In the genomic region with DNA sequence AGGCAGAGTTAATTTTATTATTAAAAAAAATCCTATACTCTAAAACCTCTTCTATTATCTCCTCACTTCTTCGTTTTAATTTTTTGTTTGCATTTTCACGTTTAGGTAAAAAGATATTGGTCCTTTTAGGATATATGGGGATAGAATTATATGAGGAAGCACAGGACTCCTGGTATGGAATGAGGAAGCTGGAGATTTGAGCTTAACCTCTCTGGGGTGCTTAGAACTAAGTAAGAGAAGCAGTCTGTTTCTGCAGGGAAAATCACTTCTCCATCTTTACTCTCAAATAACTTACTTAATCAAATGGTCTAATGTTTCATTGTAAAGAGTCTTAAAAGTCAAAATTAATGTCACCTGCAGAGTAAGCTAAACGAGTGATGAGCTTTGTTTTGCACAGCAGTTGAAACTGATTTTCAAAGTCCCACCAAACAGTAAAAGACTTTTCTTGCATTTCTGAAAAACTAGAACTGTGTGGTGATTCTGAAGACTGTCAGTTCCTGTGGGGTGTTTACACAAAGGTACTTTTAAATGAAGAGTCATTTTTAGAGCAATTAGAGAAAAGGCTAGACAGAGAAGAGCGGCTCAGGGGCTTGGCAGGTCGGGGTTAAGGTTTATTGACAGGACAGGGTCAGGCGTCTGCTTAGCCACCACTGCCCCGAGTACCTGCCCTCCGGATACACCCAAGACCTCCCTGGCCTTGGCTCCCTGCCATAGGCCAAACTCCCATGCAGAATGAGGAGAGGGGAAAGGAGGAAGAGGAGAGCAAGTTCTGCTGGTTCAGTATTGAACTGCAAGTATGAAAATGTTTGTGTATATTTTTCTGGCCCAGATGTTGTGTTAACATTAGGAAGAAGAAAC, we compare ENCODE assay signal across 1 cellular context.
TF ChIP-seq lines count a peak whose summit lies in the region.

No MANE protein-coding gene starts in this region.

TF ChIP-seq in HepG2, 621 proteins besides CTCF, POLR2A, EP300 and RAD21 (continued from another document and continues in another):
- TF ChIP-seq SOX13 (IDR thresholded peaks at IDR 0.05) (no peak), SOX13 (CRISPR knock-in tag; conservative IDR thresholded peaks at IDR 0.05 in 1 of 2, IDR thresholded peaks at IDR 0.05 in 1 of 2) (0 out of 4 replicates have a peak, but pooled peaks of 1 of the 2 experiments have one; percentile 32), KAT8 (CRISPR knock-in tag; IDR thresholded peaks at IDR 0.05) (peak; percentile 50; the same call in 1 of the 2 replicates), ERF (CRISPR knock-in tag; IDR thresholded peaks at IDR 0.05) (no peak), RCOR2 (CRISPR knock-in tag; IDR thresholded peaks at IDR 0.05) (peak; percentile 31; the same call in 1 of the 2 replicates), CBX1 (IDR thresholded peaks at IDR 0.05; ENCODE audit: low read depth) (no peak), ZNF33B (CRISPR knock-in tag; IDR thresholded peaks at IDR 0.05) (no peak), HNF4A (CRISPR knock-in tag; IDR thresholded peaks at IDR 0.05) (peak; percentile 77), ZNF782 (CRISPR knock-in tag; IDR thresholded peaks at IDR 0.05; ENCODE audit: borderline replicate concordance) (peak; percentile 33; the same call in 1 of the 2 replicates), MAFK (conservative IDR thresholded peaks at IDR 0.05 in 1 of 2, IDR thresholded peaks at IDR 0.05 in 1 of 2; ENCODE audit: low read length in 2 of 2) (no peak), BORCS8-MEF2B (CRISPR knock-in tag; IDR thresholded peaks at IDR 0.05) (0 out of 2 replicates have a peak, but pooled peaks have one; percentile 27), PHF5A (CRISPR knock-in tag; IDR thresholded peaks at IDR 0.05; ENCODE audit: low read depth, unreplicated experiment) (no peak), MIXL1 (CRISPR knock-in tag; IDR thresholded peaks at IDR 0.05) (peak; percentile 50; the same call in 1 of the 2 replicates), NR2F6 (IDR thresholded peaks at IDR 0.05) (peak; percentile 81), NR2F6 (CRISPR knock-in tag; IDR thresholded peaks at IDR 0.05) (peak; percentile 93), HMGXB4 (CRISPR knock-in tag; IDR thresholded peaks at IDR 0.05; ENCODE audit: borderline replicate concordance in 1 of 2, low read depth in 1 of 2) (0 out of 4 replicates have a peak, but pooled peaks of 1 of the 2 experiments have one; percentile 31), STAT5B (CRISPR knock-in tag; IDR thresholded peaks at IDR 0.05) (no peak), ELF3 (CRISPR knock-in tag; IDR thresholded peaks at IDR 0.05) (peak; percentile 53; the same call in 1 of the 2 replicates), PRMT3 (CRISPR knock-in tag; IDR thresholded peaks at IDR 0.05; ENCODE audit: borderline replicate concordance, low read depth) (no peak), SOX5 (CRISPR knock-in tag; IDR thresholded peaks at IDR 0.05; ENCODE audit: borderline replicate concordance) (peak; percentile 50; the same call in 1 of the 2 replicates), REPIN1 (CRISPR knock-in tag; IDR thresholded peaks at IDR 0.05; ENCODE audit: borderline replicate concordance, low read depth) (no peak; the same call in 1 of the 2 replicates), SAP130 (CRISPR knock-in tag; IDR thresholded peaks at IDR 0.05; ENCODE audit: low read depth) (peak; percentile 65), ZMYM4 (CRISPR knock-in tag; IDR thresholded peaks at IDR 0.05) (peak; percentile 67), ZNF792 (CRISPR knock-in tag; IDR thresholded peaks at IDR 0.05) (0 out of 2 replicates have a peak, but pooled peaks have one; percentile 59), ZSCAN29 (CRISPR knock-in tag; conservative IDR thresholded peaks at IDR 0.05) (0 out of 2 replicates have a peak, but pooled peaks have one; percentile 51), KLF13 (CRISPR knock-in tag; IDR thresholded peaks at IDR 0.05) (no peak), ZNF260 (CRISPR knock-in tag; IDR thresholded peaks at IDR 0.05; ENCODE audit: borderline replicate concordance, low read depth) (no peak), NFYC (CRISPR knock-in tag; IDR thresholded peaks at IDR 0.05) (no peak), NCOA1 (CRISPR knock-in tag; IDR thresholded peaks at IDR 0.05) (no peak), CCDC6 (CRISPR knock-in tag; IDR thresholded peaks at IDR 0.05) (no peak), TCF7 (IDR thresholded peaks at IDR 0.05; ENCODE audit: low read depth) (no peak), ZNF558 (CRISPR knock-in tag; IDR thresholded peaks at IDR 0.05; ENCODE audit: borderline replicate concordance) (no peak), TOPORS (CRISPR knock-in tag; IDR thresholded peaks at IDR 0.05) (no peak), CCAR2 (optimal IDR thresholded peaks at IDR 0.05; ENCODE audit: low read depth, low read length) (no peak), SIN3B (IDR thresholded peaks at IDR 0.05; ENCODE audit: low read length) (no peak), NCOR1 (IDR thresholded peaks at IDR 0.05; ENCODE audit: borderline replicate concordance, low read length) (peak; percentile 41; the same call in 1 of the 2 replicates), ZSCAN30 (CRISPR knock-in tag; IDR thresholded peaks at IDR 0.05) (no peak), EHMT2 (IDR thresholded peaks at IDR 0.05; ENCODE audit: borderline replicate concordance, low read depth, low read length) (no peak), ZFAT (CRISPR knock-in tag; conservative IDR thresholded peaks at IDR 0.05) (no peak), ZNF572 (CRISPR knock-in tag; IDR thresholded peaks at IDR 0.05) (no peak), ZNF652 (CRISPR knock-in tag; IDR thresholded peaks at IDR 0.05; ENCODE audit: borderline replicate concordance, low read depth) (peak; percentile 72; the same call in 1 of the 2 replicates), FOXP1 (IDR thresholded peaks at IDR 0.05) (no peak), FOXP1 (CRISPR knock-in tag; IDR thresholded peaks at IDR 0.05) (0 out of 2 replicates have a peak, but pooled peaks have one; percentile 40), NKX3-1 (CRISPR knock-in tag; IDR thresholded peaks at IDR 0.05) (no peak), ZNF335 (CRISPR knock-in tag; IDR thresholded peaks at IDR 0.05) (peak; percentile 97), ZMYM3 (CRISPR knock-in tag; IDR thresholded peaks at IDR 0.05) (no peak), ZNF75D (CRISPR knock-in tag; IDR thresholded peaks at IDR 0.05; ENCODE audit: borderline replicate concordance) (no peak), ZNF660 (CRISPR knock-in tag; IDR thresholded peaks at IDR 0.05; ENCODE audit: borderline replicate concordance, low read depth) (no peak), SP5 (CRISPR knock-in tag; IDR thresholded peaks at IDR 0.05; ENCODE audit: borderline replicate concordance, low read depth) (0 out of 2 replicates have a peak, but pooled peaks have one; percentile 46), NR2F1 (CRISPR knock-in tag; IDR thresholded peaks at IDR 0.05) (peak in 1 of 2 experiments; percentile 75; a peak in 1 of 4 replicates), ZSCAN9 (CRISPR knock-in tag; IDR thresholded peaks at IDR 0.05; ENCODE audit: borderline replicate concordance) (0 out of 2 replicates have a peak, but pooled peaks have one; percentile 40), MTA1 (CRISPR knock-in tag; IDR thresholded peaks at IDR 0.05; ENCODE audit: borderline replicate concordance) (peak; percentile 45; the same call in 1 of the 2 replicates), ZNF282 (IDR thresholded peaks at IDR 0.05; ENCODE audit: partially characterized antibody) (no peak), NFRKB (IDR thresholded peaks at IDR 0.05) (no peak), GATAD2A (CRISPR knock-in tag; IDR thresholded peaks at IDR 0.05) (peak; percentile 83), SALL1 (CRISPR knock-in tag; IDR thresholded peaks at IDR 0.05) (peak; percentile 84), ZBTB7B (CRISPR knock-in tag; IDR thresholded peaks at IDR 0.05) (peak; percentile 84), ZNF790 (CRISPR knock-in tag; IDR thresholded peaks at IDR 0.05; ENCODE audit: borderline replicate concordance) (no peak), GATAD1 (CRISPR knock-in tag; IDR thresholded peaks at IDR 0.05) (0 out of 2 replicates have a peak, but pooled peaks have one; percentile 27), FOXP4 (CRISPR knock-in tag; IDR thresholded peaks at IDR 0.05) (no peak), KMT2A (CRISPR knock-in tag; IDR thresholded peaks at IDR 0.05) (peak; percentile 47; the same call in 1 of the 2 replicates)
- TF ChIP-seq, protein P1, sequence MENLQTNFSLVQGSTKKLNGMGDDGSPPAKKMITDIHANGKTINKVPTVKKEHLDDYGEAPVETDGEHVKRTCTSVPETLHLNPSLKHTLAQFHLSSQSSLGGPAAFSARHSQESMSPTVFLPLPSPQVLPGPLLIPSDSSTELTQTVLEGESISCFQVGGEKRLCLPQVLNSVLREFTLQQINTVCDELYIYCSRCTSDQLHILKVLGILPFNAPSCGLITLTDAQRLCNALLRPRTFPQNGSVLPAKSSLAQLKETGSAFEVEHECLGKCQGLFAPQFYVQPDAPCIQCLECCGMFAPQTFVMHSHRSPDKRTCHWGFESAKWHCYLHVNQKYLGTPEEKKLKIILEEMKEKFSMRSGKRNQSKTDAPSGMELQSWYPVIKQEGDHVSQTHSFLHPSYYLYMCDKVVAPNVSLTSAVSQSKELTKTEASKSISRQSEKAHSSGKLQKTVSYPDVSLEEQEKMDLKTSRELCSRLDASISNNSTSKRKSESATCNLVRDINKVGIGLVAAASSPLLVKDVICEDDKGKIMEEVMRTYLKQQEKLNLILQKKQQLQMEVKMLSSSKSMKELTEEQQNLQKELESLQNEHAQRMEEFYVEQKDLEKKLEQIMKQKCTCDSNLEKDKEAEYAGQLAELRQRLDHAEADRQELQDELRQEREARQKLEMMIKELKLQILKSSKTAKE (CRISPR knock-in tag; IDR thresholded peaks at IDR 0.05; ENCODE audit: borderline replicate concordance), result peak; percentile 81
- TF ChIP-seq, protein P2, sequence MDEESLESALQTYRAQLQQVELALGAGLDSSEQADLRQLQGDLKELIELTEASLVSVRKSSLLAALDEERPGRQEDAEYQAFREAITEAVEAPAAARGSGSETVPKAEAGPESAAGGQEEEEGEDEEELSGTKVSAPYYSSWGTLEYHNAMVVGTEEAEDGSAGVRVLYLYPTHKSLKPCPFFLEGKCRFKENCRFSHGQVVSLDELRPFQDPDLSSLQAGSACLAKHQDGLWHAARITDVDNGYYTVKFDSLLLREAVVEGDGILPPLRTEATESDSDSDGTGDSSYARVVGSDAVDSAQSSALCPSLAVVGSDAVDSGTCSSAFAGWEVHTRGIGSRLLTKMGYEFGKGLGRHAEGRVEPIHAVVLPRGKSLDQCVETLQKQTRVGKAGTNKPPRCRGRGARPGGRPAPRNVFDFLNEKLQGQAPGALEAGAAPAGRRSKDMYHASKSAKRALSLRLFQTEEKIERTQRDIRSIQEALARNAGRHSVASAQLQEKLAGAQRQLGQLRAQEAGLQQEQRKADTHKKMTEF (CRISPR knock-in tag; IDR thresholded peaks at IDR 0.05), result 0 out of 2 replicates have a peak, but pooled peaks have one; percentile 31
- TF ChIP-seq, protein P3, sequence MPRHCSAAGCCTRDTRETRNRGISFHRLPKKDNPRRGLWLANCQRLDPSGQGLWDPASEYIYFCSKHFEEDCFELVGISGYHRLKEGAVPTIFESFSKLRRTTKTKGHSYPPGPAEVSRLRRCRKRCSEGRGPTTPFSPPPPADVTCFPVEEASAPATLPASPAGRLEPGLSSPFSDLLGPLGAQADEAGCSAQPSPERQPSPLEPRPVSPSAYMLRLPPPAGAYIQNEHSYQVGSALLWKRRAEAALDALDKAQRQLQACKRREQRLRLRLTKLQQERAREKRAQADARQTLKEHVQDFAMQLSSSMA (CRISPR knock-in tag; IDR thresholded peaks at IDR 0.05), result no peak
- TF ChIP-seq, protein P4, sequence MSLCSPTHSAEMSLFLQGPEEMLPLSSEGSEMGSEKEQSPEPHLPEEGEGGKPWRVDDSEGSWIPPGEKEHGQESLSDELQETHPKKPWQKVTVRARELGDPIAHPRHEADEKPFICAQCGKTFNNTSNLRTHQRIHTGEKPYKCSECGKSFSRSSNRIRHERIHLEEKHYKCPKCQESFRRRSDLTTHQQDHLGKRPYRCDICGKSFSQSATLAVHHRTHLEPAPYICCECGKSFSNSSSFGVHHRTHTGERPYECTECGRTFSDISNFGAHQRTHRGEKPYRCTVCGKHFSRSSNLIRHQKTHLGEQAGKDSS (CRISPR knock-in tag; IDR thresholded peaks at IDR 0.05; ENCODE audit: borderline replicate concordance, low read depth), result peak; percentile 25; the same call in 1 of the 2 replicates
- TF ChIP-seq, protein P5, sequence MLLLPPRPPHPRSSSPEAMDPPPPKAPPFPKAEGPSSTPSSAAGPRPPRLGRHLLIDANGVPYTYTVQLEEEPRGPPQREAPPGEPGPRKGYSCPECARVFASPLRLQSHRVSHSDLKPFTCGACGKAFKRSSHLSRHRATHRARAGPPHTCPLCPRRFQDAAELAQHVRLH (CRISPR knock-in tag; IDR thresholded peaks at IDR 0.05; ENCODE audit: borderline replicate concordance, low read depth), result 0 out of 2 replicates have a peak, but pooled peaks have one; percentile 54
